Comparison of ENCODE assay signal across 10 cellular contexts in the genomic region with DNA sequence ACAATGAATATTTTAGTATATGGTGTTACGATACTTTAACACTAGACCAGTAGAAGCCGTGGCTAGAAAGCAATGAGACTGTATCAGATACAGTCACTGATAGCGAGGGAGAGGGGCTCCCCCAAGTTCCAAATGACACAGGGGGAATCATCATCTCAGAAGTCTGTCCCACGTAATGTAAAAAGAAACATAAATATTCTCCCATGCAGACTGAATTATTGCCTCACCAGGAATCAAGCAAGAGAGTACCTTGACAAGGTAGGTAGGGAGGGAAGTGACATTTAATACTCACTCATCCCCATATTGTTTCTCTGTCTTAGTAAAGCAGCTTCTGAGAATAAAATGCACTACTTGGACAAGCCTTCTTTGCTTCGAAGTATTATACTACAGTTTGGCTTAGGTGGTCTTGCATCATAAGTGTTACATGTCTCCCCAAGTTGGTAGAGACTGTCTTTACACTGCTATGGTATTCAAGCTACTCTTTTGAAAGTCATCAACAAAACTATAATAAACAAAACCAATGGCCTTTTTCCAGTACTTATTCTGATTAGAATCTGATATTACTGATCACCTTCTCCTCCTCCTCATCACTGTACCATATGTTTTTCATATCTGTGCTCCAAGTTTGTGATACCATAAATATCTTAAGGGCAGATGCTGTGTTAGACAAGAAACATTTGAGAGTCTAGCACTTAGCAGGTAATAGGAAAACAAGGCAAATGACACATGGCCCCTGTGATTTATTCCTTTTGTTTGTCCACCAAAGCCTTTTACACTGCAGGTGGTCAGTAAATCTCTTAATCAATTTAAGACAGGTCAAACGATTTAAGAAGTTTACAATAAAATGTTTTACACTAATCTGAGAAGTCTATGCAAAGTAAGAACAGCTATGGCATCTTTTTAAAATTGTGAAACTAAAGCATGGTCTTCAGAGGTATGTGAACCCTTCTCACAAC. TPM values are rescaled to one million over a fixed set of nuclear protein-coding genes. Genes with fewer than 3 reads are reported as not detected.
A peak's percentile ranks its signal among the peaks of the same experiment; 100 is the strongest.
DNase-seq lines count a peak whose midpoint lies in the region; ATAC-seq and TF ChIP-seq lines count a peak whose summit lies in the region.
"Had no signal": no experiment of that assay in that cellular context is flagged by ENCODE, and none has a peak within 500 bp of the region (broad histone marks: within the 10 kb centered on the region; RNA-seq: fewer than 3 reads in every experiment).

No MANE protein-coding gene starts in this region.

- POLR2A ChIA-PET in BJ (lab: Charles Lee), result interaction anchor here (0.7 kb wide), 1 partner anchor 115 kb away, joined by 3 read pairs; no protein-coding TSS in a partner anchor

- H3K79me2 ChIP-seq in Loucy (ENCODE audit: insufficient read depth, low read length), result peaks cover 73% of the 10 kb centered on the region

- no peaks in the 10 kb centered on the region for H3K36me3 ChIP-seq in BJ (ENCODE audit: control insufficient read depth, insufficient read depth, low read length)
- no peaks in the 10 kb centered on the region for H3K36me3 ChIP-seq in Loucy (ENCODE audit: insufficient read depth, low read length)
- H3K36me3 ChIP-seq in neutrophil, result no peaks in the 10 kb centered on the region

- TF ChIP-seq CTCF in BJ (IDR thresholded peaks at IDR 0.05; ENCODE audit: insufficient read depth, low read depth, low read length), result no peak
- no peak for TF ChIP-seq CTCF in Loucy (conservative IDR thresholded peaks at IDR 0.05; ENCODE audit: low read length)
- no peak for TF ChIP-seq CTCF in epithelial cell of proximal tubule (conservative IDR thresholded peaks at IDR 0.05; ENCODE audit: low read depth, low read length)
- TF ChIP-seq CTCF in neutrophil (IDR thresholded peaks at IDR 0.05), result no peak

- peak overlapping the region; percentile 93 for H3K9ac ChIP-seq in Loucy (ENCODE audit: low read depth, low read length, poor library complexity, severe bottlenecking)

- H3K27ac ChIP-seq in neutrophil, result peak overlapping the region; percentile 92

- ATAC-seq in GM21360 (IDR thresholded peaks at IDR 0.05; ENCODE audit: unreplicated experiment), result no peak
- no peak for ATAC-seq in HG03196 (IDR thresholded peaks at IDR 0.05; ENCODE audit: unreplicated experiment)
- no peak for ATAC-seq in GM21723 (IDR thresholded peaks at IDR 0.05; ENCODE audit: unreplicated experiment)

- DNase-seq in BJ (ENCODE audit: low read depth) (no peak), epithelial cell of proximal tubule (ENCODE audit: low read depth) (no peak), NCI-H510A treated with DMSO at 0.1 percent for 48 hours (lab: John Stamatoyannopoulos, UW) (no peak)
- DNase-seq: KG1 had no signal

- H3F3A ChIP-seq in Loucy (ENCODE audit: low read depth), result no peaks in the 10 kb centered on the region

- H3K9me3 ChIP-seq in Loucy (ENCODE audit: insufficient read depth, low read depth, low read length) (no peaks in the 10 kb centered on the region), neutrophil (no peaks in the 10 kb centered on the region)

- H3K4me1 ChIP-seq in Loucy (ENCODE audit: insufficient read depth, low read length, poor library complexity, severe bottlenecking), result peaks cover 42% of the 10 kb centered on the region
- H3K4me1 ChIP-seq in neutrophil (ENCODE audit: control insufficient read depth in 1 of 2, insufficient read depth in 1 of 2, low read depth in 1 of 2, low read length in 1 of 2), result peaks cover 44% of the 10 kb centered on the region in 2 experiments

- H2AFZ ChIP-seq in Loucy (ENCODE audit: low read length), result no peak overlapping the region

- no peaks in the 10 kb centered on the region for H3K9me2 ChIP-seq in Loucy (replicated peaks; ENCODE audit: low read depth, low read length)

- H3K27me3 ChIP-seq in BJ (ENCODE audit: control insufficient read depth, insufficient read depth, low read length) (no peaks in the 10 kb centered on the region), Loucy (ENCODE audit: insufficient read depth, low read length, poor library complexity, severe bottlenecking) (no peaks in the 10 kb centered on the region), neutrophil (peaks cover 13% of the 10 kb centered on the region)

- H4K20me1 ChIP-seq in Loucy (ENCODE audit: insufficient read depth, low read length, poor library complexity, severe bottlenecking), result peaks cover 59% of the 10 kb centered on the region

- H3K4me2 ChIP-seq in Loucy (ENCODE audit: low read depth, low read length, poor library complexity, severe bottlenecking), result peak overlapping the region; percentile 97

- peak overlapping the region; percentile 95 for H3K4me3 ChIP-seq in BJ (ENCODE audit: low read depth, low read length)
- peak overlapping the region; percentile 88 for H3K4me3 ChIP-seq in Loucy (ENCODE audit: low read length, poor library complexity, severe bottlenecking)
- H3K4me3 ChIP-seq in epithelial cell of proximal tubule (ENCODE audit: low read depth, low read length), result peak overlapping the region; percentile 85
- peak overlapping the region; percentile 88 to 97 for H3K4me3 ChIP-seq in neutrophil (ENCODE audit: low read depth in 1 of 2, low read length in 1 of 2)

- CTCF ChIA-PET in BJ (lab: Yijun Ruan, JAX), result interaction anchor here (1.0 to 2.1 kb wide), 7 partner anchors 9 to 46 kb away, joined by 3 to 9 read pairs (median 5); no protein-coding TSS in a partner anchor

RNA-seq across cellular contexts. Expression of a gene that starts 2.7 kb away (rescaled TPM):
- 379 and 855 TPM in 2 replicates for polyA plus RNA-seq in BJ (2011; rRNA removed)
- 121 and 162 TPM in 2 replicates for polyA minus RNA-seq in BJ (2011; rRNA and poly(A)+ RNA removed)
- total RNA-seq in epithelial cell of proximal tubule, result 127 and 128 TPM in 2 replicates

RNA-seq across cellular contexts. Expression of a gene that starts 36.3 kb away (rescaled TPM):
- 0.92 and 0.97 TPM in 2 replicates for polyA plus RNA-seq in BJ (2011; rRNA removed)
- polyA minus RNA-seq in BJ (2011; rRNA and poly(A)+ RNA removed), result 0.51 and 0.66 TPM in 2 replicates
- total RNA-seq in epithelial cell of proximal tubule, result 9.7 and 9.8 TPM in 2 replicates
- total RNA-seq: T-helper 2 cell treated with Interferon-gamma antibody and Interleukin-4, amounts not matched to agents 100 ng/mL and 5 ng/mL, for 36 hours had no signal

RNA-seq across cellular contexts. Expression of a gene that starts 58.9 kb away (rescaled TPM):
- polyA plus RNA-seq in BJ (2011; rRNA removed), result 2.5 and 5.1 TPM in 2 replicates
- polyA minus RNA-seq in BJ (2011; rRNA and poly(A)+ RNA removed), result 3.9 and 4.0 TPM in 2 replicates
- 5.2 and 11.3 TPM in 2 replicates for total RNA-seq in epithelial cell of proximal tubule
